ENCODE assay signal across 22 cellular contexts in the genomic region with DNA sequence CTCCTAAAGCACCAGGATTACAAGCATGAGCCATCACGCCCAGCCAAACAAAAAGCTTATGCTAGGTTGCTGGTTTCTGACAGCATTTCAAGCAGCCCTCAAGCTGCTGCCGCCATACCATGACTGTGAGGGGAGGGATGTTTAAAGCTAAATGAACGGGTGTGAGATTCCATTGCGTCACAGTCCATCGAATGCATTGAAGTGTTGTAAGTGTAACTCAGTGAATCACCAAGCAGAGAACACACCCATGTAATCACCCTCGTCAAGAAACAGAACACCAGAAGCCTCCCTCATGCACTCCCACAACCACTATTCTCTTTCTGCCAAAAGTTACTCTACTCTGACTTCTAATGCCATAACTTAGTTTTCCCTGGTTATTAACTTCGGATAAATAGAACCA. TPM values are rescaled to one million over a fixed set of nuclear protein-coding genes. Genes with fewer than 3 reads are reported as not detected.
DNase-seq lines count a peak whose midpoint lies in the region; ATAC-seq and TF ChIP-seq lines count a peak whose summit lies in the region.
"Had no signal": no experiment of that assay in that cellular context is flagged by ENCODE, and none has a peak within 500 bp of the region (broad histone marks: within the 10 kb centered on the region; RNA-seq: fewer than 3 reads in every experiment).

No MANE protein-coding gene starts in this region.

- DNase-seq in LHCN-M2 (ENCODE audit: low read depth) (peak; percentile 17), NCI-H460 (ENCODE audit: extremely low read depth, low read depth) (peak; percentile 58), fibroblast of mammary gland (ENCODE audit: low read depth) (peak; percentile 53), omental fat pad (ENCODE audit: low spot score) (no peak), SHP77 (lab: John Stamatoyannopoulos, UW) (no peak), activated T-cell treated with anti-CD3 and anti-CD28 coated beads for 4 hours (no peak), hepatic stellate cell (ENCODE audit: low spot score) (no peak)
- DNase-seq: activated CD4-positive, alpha-beta memory T cell treated with anti-CD3 and anti-CD28 coated beads, Interleukin-2, amount 10 ng/mL, durations not matched to agents 7 days and 5 days; CD8-positive, alpha-beta memory T cell; dermis blood vessel endothelial cell; Kasumi-1; mesenchymal stem cell; NCI-H1417 treated with DMSO at 0.1 percent for 48 hours; Peyer's patch; stimulated activated CD4-positive, alpha-beta T cell treated with anti-CD3 and anti-CD28 coated beads, Interleukin-4, amount 100 ng/mL, for 1 hour had no signal

- no peak overlapping the region for H3K4me3 ChIP-seq in fibroblast of mammary gland (ENCODE audit: control insufficient read depth, low read depth, low read length)
- H3K4me3 ChIP-seq: gastroesophageal sphincter, Peyer's patch, SK-N-MC, smooth muscle cell, tibial nerve had no signal

- TF ChIP-seq CTCF in fibroblast of mammary gland (conservative IDR thresholded peaks at IDR 0.05; ENCODE audit: control insufficient read depth, insufficient read depth, low read depth, low read length) (no peak), omental fat pad (IDR thresholded peaks at IDR 0.05) (no peak)

- ATAC-seq in omental fat pad (ENCODE audit: low FRiP score): peak; percentile 99
- ATAC-seq: gastroesophageal sphincter; natural killer cell treated with Interleukin-12 subunit alpha and Interleukin-12 subunit beta and Interleukin-15 and Interleukin-18, amount 100 ng/mL, for 72 hours had no signal

RNA-seq across cellular contexts. Expression of gene MC5R, which starts 32.8 kb away (rescaled TPM):
- not detected in 2 replicates for total RNA-seq in LHCN-M2 (2014; rRNA removed)
- 0.06 TPM for polyA plus RNA-seq in LHCN-M2 (2012)
- not detected in 2 replicates for total RNA-seq in NCI-H460 (2014; rRNA removed; shearing (Covaris generic))
- not detected in 2 replicates for polyA plus RNA-seq in NCI-H460 (2014; cell fraction: nucleus; rRNA removed)
- 1 to 10 TPM in 1 of 4 donors, under 1 TPM in 1, not detected in 2; 0.36 to 1.2 TPM for total RNA-seq in omental fat pad
- total RNA-seq: activated CD4-positive, alpha-beta memory T cell treated with anti-CD3 and anti-CD28 coated beads, Interleukin-2, amount 10 ng/mL, durations not matched to agents 7 days and 5 days; CD8-positive, alpha-beta memory T cell; dermis blood vessel endothelial cell; gastroesophageal sphincter; HT1080; natural killer cell treated with Interleukin-12 subunit alpha and Interleukin-12 subunit beta and Interleukin-15 and Interleukin-18, amount 100 ng/mL, for 72 hours; Peyer's patch; posterior vena cava; smooth muscle cell; tibial nerve had no signal
- polyA plus RNA-seq: CD8-positive, alpha-beta memory T cell; smooth muscle cell had no signal

Comparison
In these comparisons a context has a peak if more than half of its experiments do, and no peak if none do; other contexts are left out.
1. DNase-seq: peak in LHCN-M2 (single experiment), NCI-H460 (single experiment) and fibroblast of mammary gland (single experiment); none in omental fat pad (single experiment), SHP77 (0 of 2), activated T-cell treated with anti-CD3 and anti-CD28 coated beads for 4 hours (single experiment) and hepatic stellate cell (single experiment).